Comparison of ENCODE assay signal across 22 cellular contexts in genomic region chr9:71037521-71037920, GRCh38.
"Had no signal": no experiment of that assay in that cellular context is flagged by ENCODE, and none has a peak within 500 bp of the region (broad histone marks: within the 10 kb centered on the region; RNA-seq: fewer than 3 reads in every experiment).

No MANE protein-coding gene starts in this region.

- ATAC-seq: K562, Panc1, PC-3, SK-N-SH treated with all-trans-retinoic acid at 6 μM for 48 hours had no signal

- DNase-seq: MV-4-11, NCI-H1048, NCI-H1105, NCI-H1417, NCI-H1436 treated with DMSO at 0.1 percent for 48 hours, NCI-H1694, NCI-H187 treated with DMSO at 0.1 percent for 48 hours, NCI-H2029 treated with DMSO at 0.1 percent for 48 hours, NCI-H2171, NCI-H226, NCI-H446, NCI-H510A, NCI-H526, NCI-H82, PC-3, SHP77, T-helper 1 cell had no signal

- H3K27ac ChIP-seq: HL-60, RWPE1 had no signal

- H3K4me3 ChIP-seq: K562 had no signal
